Comparison of ENCODE assay signal across 8 cellular contexts in genomic region chr10:114042895-114043531, GRCh38. TPM values are rescaled to one million over a fixed set of nuclear protein-coding genes. Genes with fewer than 3 reads are reported as not detected.
DNase-seq lines count a peak whose midpoint lies in the region; ATAC-seq and TF ChIP-seq lines count a peak whose summit lies in the region.

No MANE protein-coding gene starts in this region.

- no peaks in the 10 kb centered on the region for H3K79me2 ChIP-seq in SK-N-SH (ENCODE audit: insufficient read depth)

- no peak for TF ChIP-seq RAD21 in SK-N-SH (IDR thresholded peaks at IDR 0.05; ENCODE audit: low read length)

- 0 out of 4 replicates have a peak overlapping the region, but pooled peaks of 1 of the 2 experiments have one; percentile 9 for H3K4me3 ChIP-seq in SK-N-SH (ENCODE audit: low read depth in 2 of 2, low read length in 1 of 2)
- H3K4me3 ChIP-seq in effector memory CD4-positive, alpha-beta T cell (ENCODE audit: insufficient read depth, low read depth, low read length, poor library complexity, severe bottlenecking), result peak overlapping the region; percentile 44
- H3K4me3 ChIP-seq in mesodermal cell (ENCODE audit: extremely low read depth, insufficient read depth, low read length, poor library complexity, severe bottlenecking), result peak overlapping the region; percentile 53
- H3K4me3 ChIP-seq in tibial nerve, result peak overlapping the region; percentile 21 to 54 (median 38)

- POLR2A ChIA-PET in SK-N-SH (lab: Yijun Ruan, JAX), result no interaction called here

- H3K27me3 ChIP-seq in SK-N-SH (ENCODE audit: insufficient read depth) (peaks cover 47% of the 10 kb centered on the region), tibial nerve (peaks cover 0 to 73% of the 10 kb centered on the region in 2 donors)
- peaks cover 31% of the 10 kb centered on the region for H3K27me3 ChIP-seq in effector memory CD4-positive, alpha-beta T cell (replicated peaks; ENCODE audit: control insufficient read depth, insufficient read depth, low read length, poor library complexity, severe bottlenecking)

- no peak for DNase-seq in activated naive CD4-positive, alpha-beta T cell treated with Interleukin-2 at 50 U/mL for 16 hours
- DNase-seq in SK-N-SH (peak; percentile 47), tibial nerve (ENCODE audit: low spot score in 2 of 2) (no peak)
- DNase-seq in effector memory CD4-positive, alpha-beta T cell, result no peak

- no peaks in the 10 kb centered on the region for H3K36me3 ChIP-seq in SK-N-SH (replicated peaks in 1 of 2; ENCODE audit: control insufficient read depth in 1 of 2, insufficient read depth in 2 of 2, low read length in 1 of 2)
- no peaks in the 10 kb centered on the region for H3K36me3 ChIP-seq in effector memory CD4-positive, alpha-beta T cell (ENCODE audit: control insufficient read depth, insufficient read depth, low read length)
- no peaks in the 10 kb centered on the region for H3K36me3 ChIP-seq in mesodermal cell (ENCODE audit: control insufficient read depth, insufficient read depth, low read length)
- no peaks in the 10 kb centered on the region for H3K36me3 ChIP-seq in tibial nerve

- no peaks in the 10 kb centered on the region for H3K9me2 ChIP-seq in SK-N-SH

- ATAC-seq in HG03045 (IDR thresholded peaks at IDR 0.05; ENCODE audit: unreplicated experiment), result peak; percentile 46
- no peak for ATAC-seq in HG03469 (IDR thresholded peaks at IDR 0.05; ENCODE audit: unreplicated experiment)

- H3K4me1 Mint-ChIP-seq in activated naive CD4-positive, alpha-beta T cell treated with anti-CD3 and anti-CD28 coated beads, Interleukin-2, amount 50 U/mL, for 24 hours, result peaks cover 16% of the 10 kb centered on the region

- no peaks in the 10 kb centered on the region for H4K20me1 ChIP-seq in SK-N-SH (ENCODE audit: insufficient read depth)

- CTCF ChIA-PET in SK-N-SH (lab: Yijun Ruan, JAX), result interaction anchor here (1.0 kb wide), 1 partner anchor 25 kb away, joined by 3 read pairs; no protein-coding TSS in a partner anchor

- no peak overlapping the region for H3K27ac Mint-ChIP-seq in activated naive CD4-positive, alpha-beta T cell treated with anti-CD3 and anti-CD28 coated beads, Interleukin-2, amount 50 U/mL, for 24 hours

- no peak overlapping the region for H3K9ac ChIP-seq in SK-N-SH

- no peaks in the 10 kb centered on the region for H3K9me3 Mint-ChIP-seq in activated naive CD4-positive, alpha-beta T cell treated with anti-CD3 and anti-CD28 coated beads, Interleukin-2, amount 50 U/mL, for 24 hours

- no peak for TF ChIP-seq POLR2A in tibial nerve (IDR thresholded peaks at IDR 0.05)

- no peaks in the 10 kb centered on the region for H3K9me3 ChIP-seq in SK-N-SH
- no peaks in the 10 kb centered on the region for H3K9me3 ChIP-seq in effector memory CD4-positive, alpha-beta T cell (ENCODE audit: control insufficient read depth, low read length)
- H3K9me3 ChIP-seq in mesodermal cell (ENCODE audit: control insufficient read depth, low read length), result no peaks in the 10 kb centered on the region
- no peaks in the 10 kb centered on the region for H3K9me3 ChIP-seq in tibial nerve

- H3K27ac ChIP-seq in SK-N-SH (ENCODE audit: low read depth in 2 of 2, low read length in 1 of 2), result no peak overlapping the region
- no peak overlapping the region for H3K27ac ChIP-seq in effector memory CD4-positive, alpha-beta T cell (ENCODE audit: insufficient read depth, low read length, poor library complexity, severe bottlenecking)
- no peak overlapping the region for H3K27ac ChIP-seq in mesodermal cell (ENCODE audit: low read depth, low read length, severe bottlenecking)
- H3K27ac ChIP-seq in tibial nerve, result peak overlapping the region in 2 of 4 donors; percentile 52 to 62

- 2% methylated on average over 35 of the region's 38 CpGs for WGBS in SK-N-SH (ENCODE audit: low lambda C conversion rate)
- WGBS in mesodermal cell (ENCODE audit: insufficient coverage in 2 of 2), 2 experiments, result 3 to 4% methylated on average over 22 to 25 of the region's 38 CpGs
- WGBS in tibial nerve, 2 donors, result 2 to 3% methylated on average over 28 to 38 of the region's 38 CpGs

- TF ChIP-seq CTCF in SK-N-SH (IDR thresholded peaks at IDR 0.05), result no peak
- TF ChIP-seq CTCF in tibial nerve (IDR thresholded peaks at IDR 0.05), result no peak

- no peaks in the 10 kb centered on the region for H3F3A ChIP-seq in SK-N-SH (replicated peaks; ENCODE audit: insufficient read depth)

- peaks cover 0 to 6% of the 10 kb centered on the region in 2 experiments; a peak in 1 of 4 replicates for H3K4me1 ChIP-seq in SK-N-SH (ENCODE audit: control insufficient read depth in 1 of 2, insufficient read depth in 2 of 2, low read depth in 1 of 2, low read length in 1 of 2)
- H3K4me1 ChIP-seq in effector memory CD4-positive, alpha-beta T cell (ENCODE audit: control insufficient read depth, insufficient read depth, low read length, poor library complexity, severe bottlenecking), result peaks cover 7% of the 10 kb centered on the region
- peaks cover 5% of the 10 kb centered on the region for H3K4me1 ChIP-seq in mesodermal cell (ENCODE audit: control insufficient read depth, insufficient read depth, low read length, poor library complexity, severe bottlenecking)
- H3K4me1 ChIP-seq in tibial nerve, result peaks cover 0 to 36% (median 3%) of the 10 kb centered on the region in 4 donors

- peaks cover 39% of the 10 kb centered on the region for H3K27me3 Mint-ChIP-seq in activated naive CD4-positive, alpha-beta T cell treated with anti-CD3 and anti-CD28 coated beads, Interleukin-2, amount 50 U/mL, for 24 hours

- H2AFZ ChIP-seq in SK-N-SH (ENCODE audit: low read depth), result no peak overlapping the region

- H3K36me3 Mint-ChIP-seq in activated naive CD4-positive, alpha-beta T cell treated with anti-CD3 and anti-CD28 coated beads, Interleukin-2, amount 50 U/mL, for 24 hours, result no peaks in the 10 kb centered on the region

- H3K4me3 Mint-ChIP-seq in activated naive CD4-positive, alpha-beta T cell treated with anti-CD3 and anti-CD28 coated beads, Interleukin-2, amount 50 U/mL, for 24 hours, result peak overlapping the region; percentile 53

- peak overlapping the region; percentile 59 for H3K4me2 ChIP-seq in SK-N-SH

- TF ChIP-seq EP300 in SK-N-SH (IDR thresholded peaks at IDR 0.05; ENCODE audit: borderline replicate concordance in 1 of 2, low read depth in 1 of 2, low read length in 1 of 2) (no peak), tibial nerve (IDR thresholded peaks at IDR 0.05) (no peak)

TF ChIP-seq in SK-N-SH, 30 proteins besides CTCF, POLR2A, EP300 and RAD21:
- no peak for TF ChIP-seq GATA2 (CRISPR knock-in tag; IDR thresholded peaks at IDR 0.05)
- no peak for TF ChIP-seq RCOR1 (IDR thresholded peaks at IDR 0.05; ENCODE audit: low read length)
- no peak for TF ChIP-seq USF1 (IDR thresholded peaks at IDR 0.05; ENCODE audit: borderline replicate concordance, low read depth)
- no peak for TF ChIP-seq YY1 (IDR thresholded peaks at IDR 0.05; ENCODE audit: low read depth)
- TF ChIP-seq SIN3A (IDR thresholded peaks at IDR 0.05; ENCODE audit: borderline replicate concordance, low read depth, low read length), result no peak
- TF ChIP-seq ELF1 (IDR thresholded peaks at IDR 0.05), result no peak
- no peak for TF ChIP-seq RFX5 (IDR thresholded peaks at IDR 0.05; ENCODE audit: low read length)

RNA-seq across cellular contexts. Expression of gene ADRB1, which starts 0.7 kb away (rescaled TPM):
- polyA plus RNA-seq in SK-N-SH (2012; rRNA removed), result not detected in 2 replicates
- not detected in 2 replicates for polyA plus RNA-seq in SK-N-SH (2012; cell fraction: cytosol; rRNA removed)
- not detected in 2 replicates for polyA plus RNA-seq in SK-N-SH (2012; cell fraction: nucleus; rRNA removed)
- polyA plus RNA-seq in mesodermal cell (2013, experiment 1 of 2), result 0.29 TPM
- polyA plus RNA-seq in mesodermal cell (2013, experiment 2 of 2), result not detected
- total RNA-seq in tibial nerve, result 1 to 10 TPM in 2 of 4 donors, under 1 TPM in 2; 0.30 to 1.4 (median 1.1) TPM
